20 cellular contexts compared by ENCODE assay signal in genomic region chr2:9294764-9295163, GRCh38.
"Had no signal": no experiment of that assay in that cellular context is flagged by ENCODE, and none has a peak within 500 bp of the region (broad histone marks: within the 10 kb centered on the region; RNA-seq: fewer than 3 reads in every experiment).

No MANE protein-coding gene starts in this region.

- H3K4me3 Mint-ChIP-seq: activated T-helper 17 cell treated with anti-CD3 and anti-CD28 coated beads, Interleukin-2, amount 50 U/mL, for 72 hours; brain; memory B cell; naive B cell; T-helper 2 cell treated with Interferon-gamma antibody and Interleukin-4, amounts not matched to agents 5 μg/mL and 100 μg/mL, for 36 hours had no signal

- H3K36me3 ChIP-seq: sigmoid colon, thoracic aorta had no signal

- H3K36me3 Mint-ChIP-seq: activated naive CD4-positive, alpha-beta T cell treated with anti-CD3 and anti-CD28 coated beads, Interleukin-2, amount 50 U/mL, for 72 hours; memory B cell; naive B cell had no signal

- DNase-seq: activated CD4-positive, alpha-beta T cell treated with anti-CD3 and anti-CD28 coated beads for 1 hour; activated T-cell treated with anti-CD3 and anti-CD28 coated beads, Interleukin-2, amount 50 U/mL, for 1 hour; aorta; dermis blood vessel endothelial cell; effector CD8-positive, alpha-beta T cell; erythroblast; foreskin fibroblast; left colon; naive B cell; occipital lobe; sigmoid colon; stimulated activated CD4-positive, alpha-beta T cell treated with anti-CD3 and anti-CD28 coated beads, Interleukin-2, amount 100 ng/mL, for 48 hours; stimulated activated naive CD4-positive, alpha-beta T cell treated with Interleukin-2 at 50 U/mL for 16 hours; upper lobe of left lung had no signal

- H3K27ac ChIP-seq: thoracic aorta, upper lobe of left lung had no signal

- H3K27me3 ChIP-seq: sigmoid colon, upper lobe of left lung had no signal

- H3K4me1 Mint-ChIP-seq: activated T-helper 17 cell treated with anti-CD3 and anti-CD28 coated beads, Interleukin-2, amount 50 U/mL, for 72 hours; memory B cell; naive B cell had no signal

- H3K27ac Mint-ChIP-seq: activated naive CD4-positive, alpha-beta T cell treated with anti-CD3 and anti-CD28 coated beads, Interleukin-2, amount 50 U/mL, for 72 hours; activated T-helper 17 cell treated with anti-CD3 and anti-CD28 coated beads, Interleukin-2, amount 50 U/mL, for 72 hours; memory B cell; naive B cell; T-helper 2 cell treated with Interferon-gamma antibody and Interleukin-4, amounts not matched to agents 5 μg/mL and 100 μg/mL, for 36 hours had no signal

- H3K9me3 Mint-ChIP-seq: activated naive CD4-positive, alpha-beta T cell treated with anti-CD3 and anti-CD28 coated beads, Interleukin-2, amount 50 U/mL, for 72 hours; activated T-helper 17 cell treated with anti-CD3 and anti-CD28 coated beads, Interleukin-2, amount 50 U/mL, for 72 hours; brain; memory B cell; T-helper 2 cell treated with Interferon-gamma antibody and Interleukin-4, amounts not matched to agents 5 μg/mL and 100 μg/mL, for 36 hours had no signal

- H3K4me1 ChIP-seq: upper lobe of left lung had no signal

- ATAC-seq: activated naive CD4-positive, alpha-beta T cell treated with anti-CD3 and anti-CD28 coated beads, Interleukin-2, amount 50 U/mL, for 72 hours; activated T-helper 17 cell treated with anti-CD3 and anti-CD28 coated beads, Interleukin-2, amount 50 U/mL, for 72 hours; left colon had no signal

- H3K4me3 ChIP-seq: sigmoid colon, thoracic aorta, upper lobe of left lung had no signal

- H3K9me3 ChIP-seq: sigmoid colon, thoracic aorta, upper lobe of left lung had no signal
